Comparison of ENCODE assay signal across 11 cellular contexts in genomic region chr17:73359987-73360410, GRCh38. TPM values are rescaled to one million over a fixed set of nuclear protein-coding genes. Genes with fewer than 3 reads are reported as not detected.
DNase-seq lines count a peak whose midpoint lies in the region; ATAC-seq and TF ChIP-seq lines count a peak whose summit lies in the region.
"Had no signal": no experiment of that assay in that cellular context is flagged by ENCODE, and none has a peak within 500 bp of the region (broad histone marks: within the 10 kb centered on the region; RNA-seq: fewer than 3 reads in every experiment).

No MANE protein-coding gene starts in this region.

- H3K36me3 ChIP-seq in HEK293 (ENCODE audit: control insufficient read depth in 2 of 2, insufficient read depth in 1 of 2, low read length in 2 of 2) = no peaks in the 10 kb centered on the region
- no peaks in the 10 kb centered on the region for H3K36me3 ChIP-seq in parathyroid adenoma (ENCODE audit: control insufficient read depth, insufficient read depth, low read length)
- H3K36me3 ChIP-seq: tibial artery had no signal

- POLR2A ChIA-PET in HEK293 (lab: Yijun Ruan, JAX) = no interaction called here

- H3K9ac ChIP-seq in parathyroid adenoma = no peak overlapping the region

- H3K4me1 ChIP-seq in HEK293 (ENCODE audit: control insufficient read depth, insufficient read depth, low read length) (no peaks in the 10 kb centered on the region), foreskin keratinocyte (no peaks in the 10 kb centered on the region), parathyroid adenoma (peaks cover 6% of the 10 kb centered on the region)

- no peaks in the 10 kb centered on the region for H3K79me2 ChIP-seq in parathyroid adenoma

- H3K27ac ChIP-seq in HEK293 (ENCODE audit: extremely low read depth, low read depth, low read length) (no peak overlapping the region), foreskin keratinocyte (no peak overlapping the region), parathyroid adenoma (no peak overlapping the region)
- H3K27ac ChIP-seq: tibial artery had no signal

- H2AFZ ChIP-seq in parathyroid adenoma = peak overlapping the region; percentile 51

- H3K27me3 ChIP-seq in foreskin keratinocyte (peaks cover 2% of the 10 kb centered on the region), parathyroid adenoma (ENCODE audit: control insufficient read depth, insufficient read depth, low read length) (no peaks in the 10 kb centered on the region)
- H3K27me3 ChIP-seq: tibial artery had no signal

- no peak overlapping the region for H3K4me2 ChIP-seq in parathyroid adenoma (ENCODE audit: low read length)

- H3K4me3 ChIP-seq in HEK293 (ENCODE audit: low read depth, low read length) = no peak overlapping the region
- no peak overlapping the region for H3K4me3 ChIP-seq in parathyroid adenoma (ENCODE audit: low read depth, low read length)
- no peak overlapping the region for H3K4me3 ChIP-seq in foreskin fibroblast (ENCODE audit: low read depth in 1 of 2, low read length in 2 of 2)
- H3K4me3 ChIP-seq: tibial artery had no signal

- no peaks in the 10 kb centered on the region for H3K9me3 ChIP-seq in HEK293 (ENCODE audit: control insufficient read depth, insufficient read depth, low read depth, low read length)
- no peaks in the 10 kb centered on the region for H3K9me3 ChIP-seq in parathyroid adenoma (ENCODE audit: control insufficient read depth, low read length)
- H3K9me3 ChIP-seq: tibial artery had no signal

- CTCF ChIA-PET in HEK293 (lab: Yijun Ruan, JAX) = interaction anchor here (0.6 to 1.5 kb wide), 5 partner anchors 10 to 803 kb away, joined by 3 read pairs; no protein-coding TSS in a partner anchor

- DNase-seq in NOMO-1 (lab: John Stamatoyannopoulos, UW; ENCODE audit: unreplicated experiment in 2 of 2) (peak; percentile 25 to 58), foreskin keratinocyte (peak in 1 of 2 donors; percentile 30), foreskin fibroblast (no peak), NCI-H748 treated with DMSO at 0.1 percent for 48 hours (lab: John Stamatoyannopoulos, UW) (no peak)
- DNase-seq: Kasumi-1, T1000, tibial artery had no signal

- ATAC-seq in foreskin keratinocyte = peak; percentile 76
- no peak for ATAC-seq in GM18517 (IDR thresholded peaks at IDR 0.05; ENCODE audit: unreplicated experiment)
- ATAC-seq in HG02759 (IDR thresholded peaks at IDR 0.05; ENCODE audit: unreplicated experiment) = no peak

- TF ChIP-seq CTCF in HEK293 (tag by site-specific recombination; IDR thresholded peaks at IDR 0.05) (no peak), foreskin keratinocyte (conservative IDR thresholded peaks at IDR 0.05) (peak; percentile 59), parathyroid adenoma (IDR thresholded peaks at IDR 0.05) (peak; percentile 20), foreskin fibroblast (IDR thresholded peaks at IDR 0.05; ENCODE audit: low read depth, low read length) (no peak)

TF ChIP-seq in HEK293, 187 proteins besides CTCF, POLR2A, EP300 and RAD21:
- TF ChIP-seq ZNF133 (tag by site-specific recombination; IDR thresholded peaks at IDR 0.05) = no peak
- no peak for TF ChIP-seq ZNF214 (tag by site-specific recombination; IDR thresholded peaks at IDR 0.05; ENCODE audit: borderline replicate concordance)
- TF ChIP-seq, protein P1, sequence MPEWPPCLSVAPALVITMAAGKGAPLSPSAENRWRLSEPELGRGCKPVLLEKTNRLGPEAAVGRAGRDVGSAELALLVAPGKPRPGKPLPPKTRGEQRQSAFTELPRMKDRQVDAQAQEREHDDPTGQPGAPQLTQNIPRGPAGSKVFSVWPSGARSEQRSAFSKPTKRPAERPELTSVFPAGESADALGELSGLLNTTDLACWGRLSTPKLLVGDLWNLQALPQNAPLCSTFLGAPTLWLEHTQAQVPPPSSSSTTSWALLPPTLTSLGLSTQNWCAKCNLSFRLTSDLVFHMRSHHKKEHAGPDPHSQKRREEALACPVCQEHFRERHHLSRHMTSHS (tag by site-specific recombination; IDR thresholded peaks at IDR 0.05) = no peak
- peak; percentile 10; the same call in 1 of the 2 replicates for TF ChIP-seq EGR2 (tag by site-specific recombination; IDR thresholded peaks at IDR 0.05; ENCODE audit: low read depth)
- TF ChIP-seq PRDM1 (tag by site-specific recombination; IDR thresholded peaks at IDR 0.05) = peak; percentile 30; the same call in 1 of the 2 replicates
- TF ChIP-seq ZNF585B (tag by site-specific recombination; IDR thresholded peaks at IDR 0.05) = no peak
- TF ChIP-seq ZNF398 (tag by site-specific recombination; IDR thresholded peaks at IDR 0.05) = no peak
- TF ChIP-seq TSHZ1 (tag by site-specific recombination; IDR thresholded peaks at IDR 0.05; ENCODE audit: borderline replicate concordance) = no peak
- no peak for TF ChIP-seq SALL2 (tag by site-specific recombination; IDR thresholded peaks at IDR 0.05; ENCODE audit: borderline replicate concordance)

RNA-seq across cellular contexts. Expression of gene CDC42EP4, which starts 48.2 kb away (rescaled TPM):
- 18.7 and 20.3 TPM in 2 replicates for total RNA-seq in foreskin keratinocyte
- 14.5 and 16.4 TPM in 2 replicates for polyA plus RNA-seq in foreskin keratinocyte

Comparison
In these comparisons a context has a peak if more than half of its experiments do, and no peak if none do; other contexts are left out.
1. CTCF ChIP-seq: peak in foreskin keratinocyte (single experiment) and parathyroid adenoma (single experiment); none in HEK293 (single experiment) and foreskin fibroblast (single experiment).
2. DNase-seq: peak in NOMO-1 (2 of 2); none in foreskin fibroblast (0 of 2) and NCI-H748 treated with DMSO at 0.1 percent for 48 hours (single experiment).